ENCODE assay signal across 8 cellular contexts in the genomic region with DNA sequence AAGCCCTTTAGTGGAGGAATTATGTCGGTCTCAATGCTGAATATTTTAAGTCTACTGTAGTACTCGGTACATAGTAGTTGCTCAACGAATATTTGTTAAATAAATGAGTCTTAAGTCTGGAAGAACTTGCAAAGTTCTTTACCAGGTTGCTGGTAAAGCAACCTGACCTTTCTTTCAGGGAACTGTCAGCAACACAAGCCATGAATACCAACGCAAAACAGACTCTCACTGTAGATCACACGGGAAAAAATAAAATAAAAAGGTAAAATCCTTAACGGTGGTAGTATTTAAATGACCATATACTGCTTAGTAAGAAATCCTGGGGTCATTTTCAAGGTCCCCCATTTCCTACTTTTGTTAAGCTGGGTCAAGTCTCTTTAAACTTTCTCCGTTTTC. TPM values are rescaled to one million over a fixed set of nuclear protein-coding genes. Genes with fewer than 3 reads are reported as not detected.
A peak's percentile ranks its signal among the peaks of the same experiment; 100 is the strongest.
DNase-seq lines count a peak whose midpoint lies in the region; ATAC-seq and TF ChIP-seq lines count a peak whose summit lies in the region.

No MANE protein-coding gene starts in this region.

- peak overlapping the region; percentile 75 for H3K9ac ChIP-seq in SU-DHL-6 (ENCODE audit: low read length)

- peak overlapping the region; percentile 96 for H3K4me2 ChIP-seq in SU-DHL-6 (ENCODE audit: low read depth, low read length, poor library complexity, severe bottlenecking)

- H3K4me3 ChIP-seq in H7 (ENCODE audit: insufficient read depth, low read depth, low read length) (peak overlapping the region; percentile 93), SU-DHL-6 (ENCODE audit: insufficient read depth, low read length, poor library complexity, severe bottlenecking) (peak overlapping the region; percentile 69), heart right ventricle (peak overlapping the region; percentile 5 to 91 (median 79))

- peak overlapping the region; percentile 92 for H2AFZ ChIP-seq in SU-DHL-6 (ENCODE audit: low read depth, low read length, severe bottlenecking)

- peaks cover 5% of the 10 kb centered on the region for H3K9me3 Mint-ChIP-seq in stimulated activated effector memory CD8-positive, alpha-beta T cell treated with anti-CD3 and anti-CD28 coated beads, Interleukin-12 subunit alpha, Interleukin-12 subunit beta, amount 100 ng/mL, for 72 hours

- intact Hi-C loops in heart right ventricle (cut with DNase I) = loop anchor here in 3 of 10 donors (5.0 to 10.0 kb wide), 3 partner anchors 367 to 692 kb away; a partner anchor contains a TSS

- H3K79me2 ChIP-seq in SU-DHL-6 (ENCODE audit: insufficient read depth, low read length) = no peaks in the 10 kb centered on the region

- DNase-seq in CD1c-positive myeloid dendritic cell (ENCODE audit: extremely low spot score) (peak; percentile 2), H7 (peak; percentile 19), heart right ventricle (no peak), NCI-H524 (lab: John Stamatoyannopoulos, UW) (no peak), ureter (ENCODE audit: low spot score) (no peak), HuH-7 (ENCODE audit: low spot score) (no peak)
- no peak for DNase-seq in stimulated activated effector memory CD8-positive, alpha-beta T cell treated with anti-CD3 and anti-CD28 coated beads, Interleukin-12 subunit alpha, Interleukin-12 subunit beta, amount 100 ng/mL, for 72 hours (ENCODE audit: low spot score in 2 of 2)

- peaks cover 21% of the 10 kb centered on the region for H3K4me1 Mint-ChIP-seq in stimulated activated effector memory CD8-positive, alpha-beta T cell treated with anti-CD3 and anti-CD28 coated beads, Interleukin-12 subunit alpha, Interleukin-12 subunit beta, amount 100 ng/mL, for 72 hours

- peak overlapping the region; percentile 99 for H3K27ac Mint-ChIP-seq in stimulated activated effector memory CD8-positive, alpha-beta T cell treated with anti-CD3 and anti-CD28 coated beads, Interleukin-12 subunit alpha, Interleukin-12 subunit beta, amount 100 ng/mL, for 72 hours

- H3K4me3 Mint-ChIP-seq in stimulated activated effector memory CD8-positive, alpha-beta T cell treated with anti-CD3 and anti-CD28 coated beads, Interleukin-12 subunit alpha, Interleukin-12 subunit beta, amount 100 ng/mL, for 72 hours = peak overlapping the region; percentile 92

- peaks cover 0 to 29% (median 9%) of the 10 kb centered on the region in 9 donors for H3K4me1 ChIP-seq in heart right ventricle

- no peaks in the 10 kb centered on the region for H3K27me3 ChIP-seq in H7 (ENCODE audit: control insufficient read depth, insufficient read depth, low read length)
- no peaks in the 10 kb centered on the region for H3K27me3 ChIP-seq in SU-DHL-6 (ENCODE audit: low read length)
- H3K27me3 ChIP-seq in heart right ventricle = no peaks in the 10 kb centered on the region

- peak in 3 of 8 donors; percentile 4 to 41 (median 6) for ATAC-seq in heart right ventricle
- no peak for ATAC-seq in stimulated activated effector memory CD8-positive, alpha-beta T cell treated with anti-CD3 and anti-CD28 coated beads, Interleukin-12 subunit alpha, Interleukin-12 subunit beta, amount 100 ng/mL, for 72 hours

- peaks cover 19% of the 10 kb centered on the region for H3K36me3 Mint-ChIP-seq in stimulated activated effector memory CD8-positive, alpha-beta T cell treated with anti-CD3 and anti-CD28 coated beads, Interleukin-12 subunit alpha, Interleukin-12 subunit beta, amount 100 ng/mL, for 72 hours

- no peaks in the 10 kb centered on the region for H4K20me1 ChIP-seq in SU-DHL-6 (ENCODE audit: low read depth, low read length)

- H3F3A ChIP-seq in SU-DHL-6 (ENCODE audit: insufficient read depth) = no peaks in the 10 kb centered on the region

- no peaks in the 10 kb centered on the region for H3K36me3 ChIP-seq in H7 (replicated peaks; ENCODE audit: control insufficient read depth, insufficient read depth, low read length)
- H3K36me3 ChIP-seq in SU-DHL-6 (ENCODE audit: low read length) = 0 out of 2 replicates have a peak, but pooled peaks cover 2% of the 10 kb centered on the region
- peaks cover 0 to 11% (median 0%) of the 10 kb centered on the region in 9 donors for H3K36me3 ChIP-seq in heart right ventricle

- no peak overlapping the region for H3K27ac ChIP-seq in SU-DHL-6 (ENCODE audit: low read depth, low read length)
- H3K27ac ChIP-seq in heart right ventricle = peak overlapping the region in 9 of 10 donors; percentile 78 to 95 (median 85)

- H3K9me2 ChIP-seq in SU-DHL-6 (replicated peaks; ENCODE audit: insufficient read depth, low read length) = no peaks in the 10 kb centered on the region

- WGBS in heart right ventricle, 2 donors = 45 to 48% methylated on average over 7 of the region's 7 CpGs

- TF ChIP-seq CTCF in SU-DHL-6 (IDR thresholded peaks at IDR 0.05; ENCODE audit: insufficient read depth, low read length, poor library complexity, severe bottlenecking) (no peak), heart right ventricle (IDR thresholded peaks at IDR 0.05) (no peak)

- H3K9me3 ChIP-seq in SU-DHL-6 (ENCODE audit: insufficient read depth, low read length) = no peaks in the 10 kb centered on the region
- H3K9me3 ChIP-seq in heart right ventricle = no peaks in the 10 kb centered on the region

RNA-seq across cellular contexts. Expression of a gene that starts 0.4 kb away (rescaled TPM):
- total RNA-seq in H7 (2014; rRNA removed; shearing (Covaris generic)) = 8.7 and 11.5 TPM in 2 replicates
- total RNA-seq in heart right ventricle = 10 to 100 TPM; 19.3 to 32.0 (median 24.7) TPM
- polyA plus RNA-seq in heart right ventricle = 1 to 10 TPM; 4.0 to 5.3 TPM
- 24.9 TPM for total RNA-seq in ureter

Comparison
In these comparisons a context has a peak if more than half of its experiments do, and no peak if none do; other contexts are left out.
1. DNase-seq: peak in CD1c-positive myeloid dendritic cell (single experiment) and H7 (single experiment); none in heart right ventricle (0 of 2), stimulated activated effector memory CD8-positive, alpha-beta T cell treated with anti-CD3 and anti-CD28 coated beads, Interleukin-12 subunit alpha, Interleukin-12 subunit beta, amount 100 ng/mL, for 72 hours (0 of 2), NCI-H524 (0 of 2), ureter (single experiment) and HuH-7 (single experiment).
2. Peak in every context shown above with its lines, with median percentiles within 50 percentile points of each other: H3K4me3 ChIP-seq.